In the genomic region with DNA sequence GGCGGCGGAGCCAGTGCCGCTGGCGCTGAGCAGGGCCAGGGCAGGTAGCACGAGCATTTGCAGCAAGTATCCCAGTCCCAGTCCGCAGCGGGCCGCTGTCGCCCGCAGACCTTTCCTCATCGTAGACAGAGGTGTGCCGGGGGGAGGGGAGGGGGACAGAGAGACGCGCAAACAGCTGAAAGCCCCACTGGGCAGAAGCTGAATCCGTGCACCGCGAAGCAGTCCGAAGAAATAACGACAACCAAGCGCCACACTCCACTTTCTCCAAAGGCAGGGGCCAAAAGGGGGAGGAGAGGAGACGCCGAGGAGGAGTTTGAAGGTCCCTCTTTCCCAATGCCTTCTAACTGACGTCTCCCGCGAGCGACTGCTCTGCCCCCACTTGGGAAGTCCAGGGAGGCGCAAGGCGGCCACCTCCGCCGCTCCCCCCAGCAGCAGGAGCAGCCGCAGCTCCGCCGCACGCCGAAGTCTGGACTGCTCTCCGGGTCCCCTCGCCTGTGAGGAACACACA, we compare ENCODE assay signal across 2 cellular contexts.
TF ChIP-seq lines count a peak whose summit lies in the region.

Gene UNC5C (minus strand): TSS at position 236 of the 508 bp plus-strand sequence.

TF ChIP-seq in GM23338, 12 proteins besides CTCF, POLR2A, EP300 and RAD21 (continued from another document):
- TF ChIP-seq ZNF462 (CRISPR knock-in tag; IDR thresholded peaks at IDR 0.05) = no peak
- no peak for TF ChIP-seq ZNF114 (CRISPR knock-in tag; IDR thresholded peaks at IDR 0.05)
- no peak for TF ChIP-seq STAT1 (IDR thresholded peaks at IDR 0.05; ENCODE audit: unreplicated experiment)

TF ChIP-seq in WTC11, 78 proteins besides CTCF, POLR2A, EP300 and RAD21 (continued from another document):
- TF ChIP-seq, protein P1, sequence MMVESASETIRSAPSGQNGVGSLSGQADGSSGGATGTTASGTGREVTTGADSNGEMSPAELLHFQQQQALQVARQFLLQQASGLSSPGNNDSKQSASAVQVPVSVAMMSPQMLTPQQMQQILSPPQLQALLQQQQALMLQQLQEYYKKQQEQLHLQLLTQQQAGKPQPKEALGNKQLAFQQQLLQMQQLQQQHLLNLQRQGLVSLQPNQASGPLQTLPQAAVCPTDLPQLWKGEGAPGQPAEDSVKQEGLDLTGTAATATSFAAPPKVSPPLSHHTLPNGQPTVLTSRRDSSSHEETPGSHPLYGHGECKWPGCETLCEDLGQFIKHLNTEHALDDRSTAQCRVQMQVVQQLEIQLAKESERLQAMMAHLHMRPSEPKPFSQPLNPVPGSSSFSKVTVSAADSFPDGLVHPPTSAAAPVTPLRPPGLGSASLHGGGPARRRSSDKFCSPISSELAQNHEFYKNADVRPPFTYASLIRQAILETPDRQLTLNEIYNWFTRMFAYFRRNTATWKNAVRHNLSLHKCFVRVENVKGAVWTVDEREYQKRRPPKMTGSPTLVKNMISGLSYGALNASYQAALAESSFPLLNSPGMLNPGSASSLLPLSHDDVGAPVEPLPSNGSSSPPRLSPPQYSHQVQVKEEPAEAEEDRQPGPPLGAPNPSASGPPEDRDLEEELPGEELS (CRISPR knock-in tag; IDR thresholded peaks at IDR 0.05) = 0 out of 2 replicates have a peak, but pooled peaks have one; percentile 41
- TF ChIP-seq AFF4 (CRISPR knock-in tag; IDR thresholded peaks at IDR 0.05; ENCODE audit: borderline replicate concordance) (no peak), HMGXB4 (CRISPR knock-in tag; IDR thresholded peaks at IDR 0.05) (no peak; the same call in none of the 2 replicates), ZNF138 (CRISPR knock-in tag; conservative IDR thresholded peaks at IDR 0.05) (no peak), FOXJ3 (CRISPR knock-in tag; IDR thresholded peaks at IDR 0.05; ENCODE audit: borderline replicate concordance) (no peak)
